29 cellular contexts compared by ENCODE assay signal in the genomic region with DNA sequence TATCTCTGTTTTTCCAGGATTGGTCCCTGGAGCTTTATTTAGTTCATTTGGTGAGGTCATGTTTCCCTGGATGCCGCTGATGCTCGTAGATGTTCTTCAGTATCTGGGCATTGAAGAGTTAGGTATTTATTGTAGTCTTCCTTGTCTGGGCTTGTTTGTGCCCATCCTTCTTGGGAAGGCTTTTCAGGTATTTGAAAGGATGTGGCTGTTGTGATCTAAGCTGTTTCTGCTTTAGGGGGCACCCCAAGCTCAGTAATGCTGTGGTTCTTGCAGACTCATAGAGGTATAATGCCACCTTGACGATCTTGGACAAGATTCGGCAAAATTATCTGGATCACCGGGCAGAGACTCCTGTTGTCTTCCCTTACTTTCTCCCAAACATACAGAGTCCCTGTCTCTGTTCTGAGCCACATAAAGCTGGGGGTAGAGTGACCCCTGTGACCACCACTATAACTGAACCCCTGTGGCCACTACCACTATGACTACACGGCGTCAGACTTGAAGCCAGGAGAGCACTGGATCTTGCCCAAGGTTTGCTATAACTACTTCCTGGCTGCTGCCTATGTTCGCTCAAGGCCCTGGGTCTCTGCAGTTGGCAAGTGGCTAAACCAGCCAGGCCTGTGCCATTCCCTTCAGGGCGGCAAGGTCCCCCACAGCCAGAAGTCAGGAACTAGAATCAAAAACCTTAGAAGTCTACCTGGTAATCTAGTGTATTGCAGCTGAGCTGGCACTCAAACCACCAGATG. TPM values are rescaled to one million over a fixed set of nuclear protein-coding genes. Genes with fewer than 3 reads are reported as not detected.
DNase-seq lines count a peak whose midpoint lies in the region; FAIRE-seq and TF ChIP-seq lines count a peak whose summit lies in the region.
"Had no signal": no experiment of that assay in that cellular context is flagged by ENCODE, and none has a peak within 500 bp of the region (broad histone marks: within the 10 kb centered on the region; RNA-seq: fewer than 3 reads in every experiment).

No MANE protein-coding gene starts in this region.

- peaks cover 14% of the 10 kb centered on the region for H3K36me3 Mint-ChIP-seq in MCF 10A (ENCODE audit: insufficient read depth, unreplicated experiment)
- H3K36me3 Mint-ChIP-seq: activated naive CD8-positive, alpha-beta T cell treated with anti-CD3 and anti-CD28 coated beads, Interleukin-2, amount 10 ng/mL, durations not matched to agents 7 days and 5 days had no signal

- peak overlapping the region; percentile 2 for H3K4me3 Mint-ChIP-seq in MCF 10A (ENCODE audit: unreplicated experiment)
- H3K4me3 Mint-ChIP-seq: activated naive CD8-positive, alpha-beta T cell treated with anti-CD3 and anti-CD28 coated beads, Interleukin-2, amount 10 ng/mL, durations not matched to agents 7 days and 5 days had no signal

- H3K4me1 ChIP-seq in keratinocyte (ENCODE audit: control insufficient read depth, extremely low read depth, insufficient read depth, low read length) (peaks cover 61% of the 10 kb centered on the region), subcutaneous abdominal adipose tissue (ENCODE audit: control insufficient read depth in 5 of 5, insufficient read depth in 5 of 5, low read length in 5 of 5) (peaks cover 0 to 25% (median 0%) of the 10 kb centered on the region in 5 donors)

- peak overlapping the region; percentile 73 for H3K4me2 ChIP-seq in keratinocyte (ENCODE audit: control insufficient read depth, extremely low read depth, insufficient read depth, low read depth, low read length)

- no peaks in the 10 kb centered on the region for H3K9me3 ChIP-seq in keratinocyte (ENCODE audit: control insufficient read depth, low read depth, low read length)
- no peaks in the 10 kb centered on the region for H3K9me3 ChIP-seq in subcutaneous abdominal adipose tissue (ENCODE audit: control insufficient read depth in 5 of 5, low read length in 5 of 5)
- H3K9me3 ChIP-seq: right lobe of liver, SJSA1 had no signal

- no peak for TF ChIP-seq CTCF in LNCaP clone FGC (IDR thresholded peaks at IDR 0.05; ENCODE audit: control insufficient read depth, extremely low read depth, insufficient read depth)
- TF ChIP-seq CTCF in MCF 10A (IDR thresholded peaks at IDR 0.05; ENCODE audit: unreplicated experiment) = no peak
- TF ChIP-seq CTCF in keratinocyte (optimal IDR thresholded peaks at IDR 0.05 in 1 of 3, IDR thresholded peaks at IDR 0.05 in 1 of 3, conservative IDR thresholded peaks at IDR 0.05 in 1 of 3; ENCODE audit: extremely low read depth in 1 of 3, insufficient read depth in 2 of 3, low read length in 3 of 3) = peak in 2 of 3 experiments; percentile 37 to 49

- H3K9me1 ChIP-seq in keratinocyte (ENCODE audit: control insufficient read depth, extremely low read depth, insufficient read depth, low read length) = peaks cover 5% of the 10 kb centered on the region

- H3K27me3 ChIP-seq in keratinocyte (ENCODE audit: control insufficient read depth, extremely low read depth, insufficient read depth, low read length) (no peaks in the 10 kb centered on the region), subcutaneous abdominal adipose tissue (ENCODE audit: control insufficient read depth in 5 of 5, insufficient read depth in 4 of 5, low read length in 5 of 5) (no peaks in the 10 kb centered on the region)
- H3K27me3 ChIP-seq: right lobe of liver, SJSA1 had no signal

- H3K27ac ChIP-seq in keratinocyte (ENCODE audit: control insufficient read depth, insufficient read depth, low read length) (peak overlapping the region; percentile 89), subcutaneous abdominal adipose tissue (ENCODE audit: low read depth, low read length) (peak overlapping the region; percentile 37)
- H3K27ac ChIP-seq: HL-60, right lobe of liver, SJSA1 had no signal

- H3K27ac Mint-ChIP-seq in MCF 10A (ENCODE audit: low read depth, unreplicated experiment) = peak overlapping the region; percentile 87
- H3K27ac Mint-ChIP-seq: activated naive CD8-positive, alpha-beta T cell treated with anti-CD3 and anti-CD28 coated beads, Interleukin-2, amount 10 ng/mL, durations not matched to agents 7 days and 5 days had no signal

- intact Hi-C loops in MCF 10A (cut with micrococcal nuclease) = no loop called here

- dilution Hi-C loops in keratinocyte (cut with MboI; ENCODE audit: extremely low pct_ligation_motif_present, low sequenced_read_pairs) = no loop called here

- peaks cover 0 to 2% of the 10 kb centered on the region in 2 experiments for H3K36me3 ChIP-seq in keratinocyte (ENCODE audit: control insufficient read depth in 2 of 2, extremely low read depth in 1 of 2, insufficient read depth in 2 of 2, low read length in 2 of 2)
- no peaks in the 10 kb centered on the region for H3K36me3 ChIP-seq in subcutaneous abdominal adipose tissue (ENCODE audit: control insufficient read depth in 5 of 5, insufficient read depth in 5 of 5, low read length in 5 of 5)
- H3K36me3 ChIP-seq: right lobe of liver, SJSA1 had no signal

- H3K4me3 ChIP-seq in LNCaP clone FGC (ENCODE audit: low read depth, low read length) = no peak overlapping the region
- H3K4me3 ChIP-seq in keratinocyte (ENCODE audit: control insufficient read depth in 2 of 3, extremely low read depth in 1 of 3, insufficient read depth in 2 of 3, low read depth in 1 of 3, low read length in 3 of 3) = peak overlapping the region in 1 of 3 experiments; percentile 1
- H3K4me3 ChIP-seq in subcutaneous abdominal adipose tissue (ENCODE audit: low read depth in 1 of 5, low read length in 5 of 5) = no peak overlapping the region
- H3K4me3 ChIP-seq: lung, right lobe of liver, SJSA1 had no signal

- H3K9ac ChIP-seq in keratinocyte (ENCODE audit: control insufficient read depth, extremely low read depth, insufficient read depth, low read length) = peak overlapping the region; percentile 71
- no peak overlapping the region for H3K9ac ChIP-seq in subcutaneous abdominal adipose tissue (ENCODE audit: low read length in 5 of 5)

- peaks cover 76% of the 10 kb centered on the region for H3K79me2 ChIP-seq in keratinocyte (ENCODE audit: control insufficient read depth, insufficient read depth, low read length)

- H2AFZ ChIP-seq in keratinocyte (ENCODE audit: control insufficient read depth, low read length) = peak overlapping the region; percentile 51

- DNase-seq in LNCaP clone FGC (ENCODE audit: low read depth) (peak; percentile 11), MCF 10A (ENCODE audit: unreplicated experiment) (no peak), keratinocyte (ENCODE audit: low read depth, low spot score) (peak; percentile 65), AG20443 (ENCODE audit: low spot score) (no peak), Kasumi-1 (lab: John Stamatoyannopoulos, UW) (no peak), GOT3 (lab: John Stamatoyannopoulos, UW) (no peak), NCI-H69 (lab: John Stamatoyannopoulos, UW) (no peak)
- DNase-seq: activated CD4-positive, alpha-beta T cell treated with anti-CD3 and anti-CD28 coated beads, Interleukin-2, amount 50 U/mL, for 48 hours; activated effector memory CD4-positive, alpha-beta T cell treated with anti-CD3 and anti-CD28 coated beads, Interleukin-2, amount 50 U/mL, for 16 hours; activated naive CD8-positive, alpha-beta T cell treated with anti-CD3 and anti-CD28 coated beads, Interleukin-2, amount 10 ng/mL, durations not matched to agents 7 days and 5 days; C1 segment of cervical spinal cord; cerebellar nuclear complex; DMS79 treated with DMSO at 0.1 percent for 48 hours; head of caudate nucleus; kidney glomerular epithelial cell; NCI-H1105; NCI-H1930; NCI-H526 treated with DMSO at 0.1 percent for 48 hours; posterior cingulate gyrus; right lobe of liver; stimulated activated CD4-positive, alpha-beta T cell treated with anti-CD3 and anti-CD28 coated beads, Interleukin-12 subunit alpha, Interleukin-12 subunit beta, amount 100 ng/mL, for 4 hours; stimulated activated CD4-positive, alpha-beta T cell treated with anti-CD3 and anti-CD28 coated beads, Interleukin-4, amount 100 ng/mL, for 1 hour had no signal

- H4K20me1 ChIP-seq in keratinocyte (ENCODE audit: control insufficient read depth, extremely low read depth, insufficient read depth, low read length) = peaks cover 4% of the 10 kb centered on the region

- CTCF ChIA-PET in MCF 10A (lab: Yijun Ruan, JAX) = interaction anchor here (0.7 to 1.9 kb wide), 4 partner anchors 16 to 591 kb away, joined by 3 to 8 read pairs (median 3); no protein-coding TSS in a partner anchor

- POLR2A ChIA-PET in MCF 10A (lab: Yijun Ruan, JAX) = interaction anchor here (0.7 to 1.3 kb wide), 5 partner anchors 12 to 42 kb away, joined by 3 to 8 read pairs (median 3); partner anchors contain the start of gene FGD4

- BruUV-seq in MCF 10A (replicated peaks; lab: Mats Ljungman, UMichigan) = no TSS peak

- peak; percentile 93 for FAIRE-seq in keratinocyte (lab: Jason Lieb, UNC)
- FAIRE-seq: endothelial cell of umbilical vein, GM19239, urothelium cell line had no signal

- peaks cover 70% of the 10 kb centered on the region for H3K4me1 Mint-ChIP-seq in MCF 10A (ENCODE audit: insufficient read depth, unreplicated experiment)
- H3K4me1 Mint-ChIP-seq: activated naive CD8-positive, alpha-beta T cell treated with anti-CD3 and anti-CD28 coated beads, Interleukin-2, amount 10 ng/mL, durations not matched to agents 7 days and 5 days had no signal

- H3K27me3 Mint-ChIP-seq in MCF 10A (ENCODE audit: insufficient read depth, unreplicated experiment) = no peaks in the 10 kb centered on the region

- H3K9me3 Mint-ChIP-seq in MCF 10A (ENCODE audit: unreplicated experiment) = no peaks in the 10 kb centered on the region
- H3K9me3 Mint-ChIP-seq: activated naive CD8-positive, alpha-beta T cell treated with anti-CD3 and anti-CD28 coated beads, Interleukin-2, amount 10 ng/mL, durations not matched to agents 7 days and 5 days had no signal

RNA-seq across cellular contexts. Expression of gene FGD4, which starts 40.9 kb away (rescaled TPM):
- 32.5 and 34.7 TPM in 2 replicates for total RNA-seq in MCF 10A (2022)
- 7.8 to 10.5 TPM (median 7.9 TPM) in 3 replicates for polyA plus RNA-seq in keratinocyte
- 22.1 TPM for polyA plus RNA-seq in keratinocyte (2011; ENCODE audit: low read depth)
- 4.0 and 7.3 TPM in 2 replicates for polyA plus RNA-seq in keratinocyte (2011; cell fraction: cytosol; rRNA removed)
- polyA plus RNA-seq in keratinocyte (2011; cell fraction: nucleus; rRNA removed) = 12.3 and 14.2 TPM in 2 replicates
- polyA plus RNA-seq in keratinocyte (2012; ENCODE audit: low replicate concordance) = 6.2 and 7.4 TPM in 2 replicates
- 16.5 to 34.5 TPM (median 22.3 TPM) in 3 replicates for polyA minus RNA-seq in keratinocyte
- 26.7 TPM for polyA minus RNA-seq in keratinocyte (2011; cell fraction: cytosol; rRNA and poly(A)+ RNA removed)
- 28.1 and 53.8 TPM in 2 replicates for polyA minus RNA-seq in keratinocyte (2011; cell fraction: nucleus; rRNA and poly(A)+ RNA removed)

Comparison
In these comparisons a context has a peak if more than half of its experiments do, and no peak if none do; other contexts are left out.
1. DNase-seq: peak in LNCaP clone FGC (single experiment) and keratinocyte (single experiment); none in MCF 10A (single experiment), AG20443 (single experiment), Kasumi-1 (0 of 2), GOT3 (single experiment) and NCI-H69 (single experiment).
2. CTCF ChIP-seq: peak in keratinocyte (2 of 3); none in LNCaP clone FGC (single experiment) and MCF 10A (single experiment).